ENCODE assay signal across 1 cellular context in the genomic region with DNA sequence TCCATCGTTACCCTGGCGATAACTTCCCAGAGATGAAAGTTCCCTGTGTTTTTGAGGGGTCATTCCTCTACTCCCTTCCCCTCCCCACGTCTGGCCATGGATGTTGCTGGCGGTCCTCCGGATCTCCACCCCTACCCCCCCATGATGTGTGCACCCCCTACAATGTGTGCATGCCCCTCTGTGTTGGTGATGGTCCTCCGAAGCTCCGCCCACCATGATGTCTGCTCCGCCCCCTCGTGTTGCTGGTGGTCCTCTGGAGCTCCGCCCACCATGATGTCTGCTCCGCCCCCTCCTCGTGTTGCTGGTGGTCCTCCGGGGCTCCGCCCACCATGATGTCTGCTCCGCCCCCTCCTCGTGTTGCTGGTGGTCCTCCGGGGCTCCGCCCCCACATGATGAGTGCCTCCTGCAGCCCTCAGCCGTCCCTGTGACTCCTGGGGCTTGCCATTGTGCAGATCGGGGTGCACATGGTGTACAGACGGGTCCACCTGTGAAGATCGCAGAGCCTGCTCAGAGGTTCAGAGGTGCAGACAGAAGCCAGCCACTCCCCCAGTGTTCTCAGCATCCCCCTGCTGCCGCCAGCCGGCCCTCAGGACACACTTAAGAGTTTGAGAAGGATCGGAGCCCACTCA.
TF ChIP-seq lines count a peak whose summit lies in the region.

No MANE protein-coding gene starts in this region.

TF ChIP-seq in GM23338, 12 proteins besides CTCF, POLR2A, EP300 and RAD21 (continued from another document):
- TF ChIP-seq, protein P1, sequence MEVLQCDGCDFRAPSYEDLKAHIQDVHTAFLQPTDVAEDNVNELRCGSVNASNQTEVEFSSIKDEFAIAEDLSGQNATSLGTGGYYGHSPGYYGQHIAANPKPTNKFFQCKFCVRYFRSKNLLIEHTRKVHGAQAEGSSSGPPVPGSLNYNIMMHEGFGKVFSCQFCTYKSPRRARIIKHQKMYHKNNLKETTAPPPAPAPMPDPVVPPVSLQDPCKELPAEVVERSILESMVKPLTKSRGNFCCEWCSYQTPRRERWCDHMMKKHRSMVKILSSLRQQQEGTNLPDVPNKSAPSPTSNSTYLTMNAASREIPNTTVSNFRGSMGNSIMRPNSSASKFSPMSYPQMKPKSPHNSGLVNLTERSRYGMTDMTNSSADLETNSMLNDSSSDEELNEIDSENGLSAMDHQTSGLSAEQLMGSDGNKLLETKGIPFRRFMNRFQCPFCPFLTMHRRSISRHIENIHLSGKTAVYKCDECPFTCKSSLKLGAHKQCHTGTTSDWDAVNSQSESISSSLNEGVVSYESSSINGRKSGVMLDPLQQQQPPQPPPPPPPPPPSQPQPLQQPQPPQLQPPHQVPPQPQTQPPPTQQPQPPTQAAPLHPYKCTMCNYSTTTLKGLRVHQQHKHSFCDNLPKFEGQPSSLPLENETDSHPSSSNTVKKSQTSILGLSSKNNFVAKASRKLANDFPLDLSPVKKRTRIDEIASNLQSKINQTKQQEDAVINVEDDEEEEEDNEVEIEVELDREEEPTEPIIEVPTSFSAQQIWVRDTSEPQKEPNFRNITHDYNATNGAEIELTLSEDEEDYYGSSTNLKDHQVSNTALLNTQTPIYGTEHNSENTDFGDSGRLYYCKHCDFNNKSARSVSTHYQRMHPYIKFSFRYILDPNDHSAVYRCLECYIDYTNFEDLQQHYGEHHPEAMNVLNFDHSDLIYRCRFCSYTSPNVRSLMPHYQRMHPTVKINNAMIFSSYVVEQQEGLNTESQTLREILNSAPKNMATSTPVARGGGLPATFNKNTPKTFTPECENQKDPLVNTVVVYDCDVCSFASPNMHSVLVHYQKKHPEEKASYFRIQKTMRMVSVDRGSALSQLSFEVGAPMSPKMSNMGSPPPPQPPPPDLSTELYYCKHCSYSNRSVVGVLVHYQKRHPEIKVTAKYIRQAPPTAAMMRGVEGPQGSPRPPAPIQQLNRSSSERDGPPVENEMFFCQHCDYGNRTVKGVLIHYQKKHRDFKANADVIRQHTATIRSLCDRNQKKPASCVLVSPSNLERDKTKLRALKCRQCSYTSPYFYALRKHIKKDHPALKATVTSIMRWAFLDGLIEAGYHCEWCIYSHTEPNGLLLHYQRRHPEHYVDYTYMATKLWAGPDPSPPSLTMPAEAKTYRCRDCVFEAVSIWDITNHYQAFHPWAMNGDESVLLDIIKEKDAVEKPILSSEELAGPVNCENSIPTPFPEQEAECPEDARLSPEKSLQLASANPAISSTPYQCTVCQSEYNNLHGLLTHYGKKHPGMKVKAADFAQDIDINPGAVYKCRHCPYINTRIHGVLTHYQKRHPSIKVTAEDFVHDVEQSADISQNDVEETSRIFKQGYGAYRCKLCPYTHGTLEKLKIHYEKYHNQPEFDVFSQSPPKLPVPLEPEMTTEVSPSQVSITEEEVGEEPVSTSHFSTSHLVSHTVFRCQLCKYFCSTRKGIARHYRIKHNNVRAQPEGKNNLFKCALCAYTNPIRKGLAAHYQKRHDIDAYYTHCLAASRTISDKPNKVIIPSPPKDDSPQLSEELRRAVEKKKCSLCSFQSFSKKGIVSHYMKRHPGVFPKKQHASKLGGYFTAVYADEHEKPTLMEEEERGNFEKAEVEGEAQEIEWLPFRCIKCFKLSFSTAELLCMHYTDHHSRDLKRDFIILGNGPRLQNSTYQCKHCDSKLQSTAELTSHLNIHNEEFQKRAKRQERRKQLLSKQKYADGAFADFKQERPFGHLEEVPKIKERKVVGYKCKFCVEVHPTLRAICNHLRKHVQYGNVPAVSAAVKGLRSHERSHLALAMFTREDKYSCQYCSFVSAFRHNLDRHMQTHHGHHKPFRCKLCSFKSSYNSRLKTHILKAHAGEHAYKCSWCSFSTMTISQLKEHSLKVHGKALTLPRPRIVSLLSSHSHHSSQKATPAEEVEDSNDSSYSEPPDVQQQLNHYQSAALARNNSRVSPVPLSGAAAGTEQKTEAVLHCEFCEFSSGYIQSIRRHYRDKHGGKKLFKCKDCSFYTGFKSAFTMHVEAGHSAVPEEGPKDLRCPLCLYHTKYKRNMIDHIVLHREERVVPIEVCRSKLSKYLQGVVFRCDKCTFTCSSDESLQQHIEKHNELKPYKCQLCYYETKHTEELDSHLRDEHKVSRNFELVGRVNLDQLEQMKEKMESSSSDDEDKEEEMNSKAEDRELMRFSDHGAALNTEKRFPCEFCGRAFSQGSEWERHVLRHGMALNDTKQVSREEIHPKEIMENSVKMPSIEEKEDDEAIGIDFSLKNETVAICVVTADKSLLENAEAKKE (CRISPR knock-in tag; IDR thresholded peaks at IDR 0.05): no peak
- TF ChIP-seq POLR2AphosphoS5 (IDR thresholded peaks at IDR 0.05; ENCODE audit: low read depth) (no peak), NANOG (IDR thresholded peaks at IDR 0.05; ENCODE audit: borderline replicate concordance) (no peak), EZH2phosphoT487 (IDR thresholded peaks at IDR 0.05; ENCODE audit: unreplicated experiment) (no peak), CREB1 (CRISPR knock-in tag; IDR thresholded peaks at IDR 0.05; ENCODE audit: low read depth) (no peak), STAT1 (IDR thresholded peaks at IDR 0.05; ENCODE audit: unreplicated experiment) (no peak), ZNF331 (CRISPR knock-in tag; IDR thresholded peaks at IDR 0.05; ENCODE audit: low read depth) (no peak), EZH2 (IDR thresholded peaks at IDR 0.05; ENCODE audit: low read depth, unreplicated experiment) (no peak), JUNB (IDR thresholded peaks at IDR 0.05; ENCODE audit: unreplicated experiment) (no peak)
- TF ChIP-seq, protein P2, sequence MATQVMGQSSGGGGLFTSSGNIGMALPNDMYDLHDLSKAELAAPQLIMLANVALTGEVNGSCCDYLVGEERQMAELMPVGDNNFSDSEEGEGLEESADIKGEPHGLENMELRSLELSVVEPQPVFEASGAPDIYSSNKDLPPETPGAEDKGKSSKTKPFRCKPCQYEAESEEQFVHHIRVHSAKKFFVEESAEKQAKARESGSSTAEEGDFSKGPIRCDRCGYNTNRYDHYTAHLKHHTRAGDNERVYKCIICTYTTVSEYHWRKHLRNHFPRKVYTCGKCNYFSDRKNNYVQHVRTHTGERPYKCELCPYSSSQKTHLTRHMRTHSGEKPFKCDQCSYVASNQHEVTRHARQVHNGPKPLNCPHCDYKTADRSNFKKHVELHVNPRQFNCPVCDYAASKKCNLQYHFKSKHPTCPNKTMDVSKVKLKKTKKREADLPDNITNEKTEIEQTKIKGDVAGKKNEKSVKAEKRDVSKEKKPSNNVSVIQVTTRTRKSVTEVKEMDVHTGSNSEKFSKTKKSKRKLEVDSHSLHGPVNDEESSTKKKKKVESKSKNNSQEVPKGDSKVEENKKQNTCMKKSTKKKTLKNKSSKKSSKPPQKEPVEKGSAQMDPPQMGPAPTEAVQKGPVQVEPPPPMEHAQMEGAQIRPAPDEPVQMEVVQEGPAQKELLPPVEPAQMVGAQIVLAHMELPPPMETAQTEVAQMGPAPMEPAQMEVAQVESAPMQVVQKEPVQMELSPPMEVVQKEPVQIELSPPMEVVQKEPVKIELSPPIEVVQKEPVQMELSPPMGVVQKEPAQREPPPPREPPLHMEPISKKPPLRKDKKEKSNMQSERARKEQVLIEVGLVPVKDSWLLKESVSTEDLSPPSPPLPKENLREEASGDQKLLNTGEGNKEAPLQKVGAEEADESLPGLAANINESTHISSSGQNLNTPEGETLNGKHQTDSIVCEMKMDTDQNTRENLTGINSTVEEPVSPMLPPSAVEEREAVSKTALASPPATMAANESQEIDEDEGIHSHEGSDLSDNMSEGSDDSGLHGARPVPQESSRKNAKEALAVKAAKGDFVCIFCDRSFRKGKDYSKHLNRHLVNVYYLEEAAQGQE (IDR thresholded peaks at IDR 0.05; ENCODE audit: unreplicated experiment): no peak
- TF ChIP-seq, protein P3, sequence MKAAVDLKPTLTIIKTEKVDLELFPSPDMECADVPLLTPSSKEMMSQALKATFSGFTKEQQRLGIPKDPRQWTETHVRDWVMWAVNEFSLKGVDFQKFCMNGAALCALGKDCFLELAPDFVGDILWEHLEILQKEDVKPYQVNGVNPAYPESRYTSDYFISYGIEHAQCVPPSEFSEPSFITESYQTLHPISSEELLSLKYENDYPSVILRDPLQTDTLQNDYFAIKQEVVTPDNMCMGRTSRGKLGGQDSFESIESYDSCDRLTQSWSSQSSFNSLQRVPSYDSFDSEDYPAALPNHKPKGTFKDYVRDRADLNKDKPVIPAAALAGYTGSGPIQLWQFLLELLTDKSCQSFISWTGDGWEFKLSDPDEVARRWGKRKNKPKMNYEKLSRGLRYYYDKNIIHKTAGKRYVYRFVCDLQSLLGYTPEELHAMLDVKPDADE (IDR thresholded peaks at IDR 0.05): no peak
